In genomic region chr4:13544556-13545393, GRCh38 we compare ENCODE assay signal across 8 cellular contexts. TPM values are rescaled to one million over a fixed set of nuclear protein-coding genes. Genes with fewer than 3 reads are reported as not detected.
DNase-seq lines count a peak whose midpoint lies in the region; ATAC-seq and TF ChIP-seq lines count a peak whose summit lies in the region.

No MANE protein-coding gene starts in this region.

- no peak for TF ChIP-seq CTCF in right atrium auricular region (IDR thresholded peaks at IDR 0.05)
- TF ChIP-seq CTCF in prostate gland (IDR thresholded peaks at IDR 0.05), result no peak

- peaks cover 0 to 58% of the 10 kb centered on the region in 2 donors for H3K4me1 ChIP-seq in right atrium auricular region
- no peaks in the 10 kb centered on the region for H3K4me1 ChIP-seq in prostate gland (replicated peaks)

- intact Hi-C loops in prostate gland (cut with DNase I), result loop anchor here (5.0 kb wide), 1 partner anchor 692 kb away; no protein-coding TSS in a partner anchor

- TF ChIP-seq POLR2A in prostate gland (IDR thresholded peaks at IDR 0.05), result no peak

- H3K4me3 ChIP-seq in right atrium auricular region, result peak overlapping the region; percentile 37 to 54
- H3K4me3 ChIP-seq in prostate gland, result peak overlapping the region; percentile 39 to 41

- H3K27me3 ChIP-seq in right atrium auricular region (peaks cover 72 to 89% of the 10 kb centered on the region in 2 donors), prostate gland (replicated peaks; ENCODE audit: insufficient read depth) (peaks cover 49% of the 10 kb centered on the region)

- no peaks in the 10 kb centered on the region for H3K9me3 ChIP-seq in right atrium auricular region
- H3K9me3 ChIP-seq in prostate gland, result no peaks in the 10 kb centered on the region

- peak; percentile 18 for ATAC-seq in GM19468 (IDR thresholded peaks at IDR 0.05; ENCODE audit: extremely low read depth, unreplicated experiment)

- in situ Hi-C loops in Caki2 (cut with HindIII; ENCODE audit: low pct_unique_long_range_greater_than_20kb, low sequenced_read_pairs), result no loop called here

- WGBS in prostate gland, result 1% methylated on average over 56 of the region's 59 CpGs

- H3K27ac ChIP-seq in right atrium auricular region (no peak overlapping the region), prostate gland (peak overlapping the region in 1 of 2 donors; percentile 1)

- peak; percentile 81 for DNase-seq in Caki2 (ENCODE audit: low read depth)
- peak; percentile 87 for DNase-seq in HK-2 (ENCODE audit: unreplicated experiment)
- peak; percentile 50 for DNase-seq in NCI-H82 treated with DMSO at 0.1 percent for 48 hours (lab: John Stamatoyannopoulos, UW; ENCODE audit: unreplicated experiment)
- peak; percentile 53 for DNase-seq in amniotic epithelial cell (ENCODE audit: low read depth)
- no peak for DNase-seq in right atrium auricular region (ENCODE audit: low spot score)
- DNase-seq in prostate gland (ENCODE audit: low spot score), result peak; percentile 39
- no peak for DNase-seq in occipital lobe (lab: John Stamatoyannopoulos, UW)

- H3K36me3 ChIP-seq in right atrium auricular region (no peaks in the 10 kb centered on the region), prostate gland (no peaks in the 10 kb centered on the region)

RNA-seq across cellular contexts. Expression of gene NKX3-2, which starts 0.5 kb away (rescaled TPM):
- 1.0 TPM in 1 of 2 replicates, not detected in the other for total RNA-seq in Caki2 (2014; rRNA removed; shearing (Covaris generic); ENCODE audit: low replicate concordance)
- total RNA-seq in right atrium auricular region (not detected), prostate gland (under 1 TPM in 1 of 2 donors, not detected in 1; 0.36 TPM), occipital lobe (not detected)

Comparison
In these comparisons a context has a peak if more than half of its experiments do, and no peak if none do; other contexts are left out.
1. DNase-seq: peak in Caki2 (single experiment), HK-2 (single experiment), NCI-H82 treated with DMSO at 0.1 percent for 48 hours (single experiment), amniotic epithelial cell (single experiment) and prostate gland (single experiment); none in right atrium auricular region (single experiment) and occipital lobe (single experiment).